ENCODE assay signal across 37 cellular contexts in genomic region chr3:146371902-146372301, GRCh38.
"Had no signal": no experiment of that assay in that cellular context is flagged by ENCODE, and none has a peak within 500 bp of the region (broad histone marks: within the 10 kb centered on the region; RNA-seq: fewer than 3 reads in every experiment).

No MANE protein-coding gene starts in this region.

- DNase-seq: activated B cell treated with CpG ODN at 0.5 μM for 24 hours; activated CD4-positive, alpha-beta memory T cell treated with anti-CD3 and anti-CD28 coated beads for 36 hours; activated CD4-positive, alpha-beta T cell treated with anti-CD3 and anti-CD28 coated beads for 4 hours; activated CD4-positive, alpha-beta T cell treated with anti-CD3 and anti-CD28 coated beads, Interleukin-2, amount 10 ng/mL, durations not matched to agents 24 days and 14 days; activated CD4-positive, alpha-beta T cell treated with anti-CD3 and anti-CD28 coated beads, Interleukin-2, amount 50 U/mL, for 1 hour; activated CD4-positive, alpha-beta T cell treated with anti-CD3 and anti-CD28 coated beads, Interleukin-2, amount 50 U/mL, for 4 hours; activated CD4-positive, CD25-positive, alpha-beta regulatory T cell treated with anti-CD3 and anti-CD28 coated beads, Interleukin-2, amount 50 U/mL, for 72 hours; activated CD8-positive, alpha-beta memory T cell treated with anti-CD3 and anti-CD28 coated beads, Interleukin-2, amount 50 U/mL, for 4 hours; activated CD8-positive, alpha-beta T cell treated with anti-CD3 and anti-CD28 coated beads for 36 hours; activated effector memory CD4-positive, alpha-beta T cell treated with anti-CD3 and anti-CD28 coated beads, Interleukin-2, amount 50 U/mL, for 16 hours; activated gamma-delta T cell treated with Interleukin-2 at 50 U/mL for 16 hours; activated naive CD4-positive, alpha-beta T cell; activated naive CD4-positive, alpha-beta T cell treated with anti-CD3 and anti-CD28 coated beads for 36 hours; activated naive CD4-positive, alpha-beta T cell treated with anti-CD3 and anti-CD28 coated beads, Interleukin-2, amount 50 U/mL, for 16 hours; activated naive CD8-positive, alpha-beta T cell treated with anti-CD3 and anti-CD28 coated beads for 36 hours; activated T-cell treated with anti-CD3 and anti-CD28 coated beads for 4 hours; activated T-cell treated with anti-CD3 and anti-CD28 coated beads, Interleukin-2, amount 50 U/mL, for 1 hour; activated T-cell treated with anti-CD3 and anti-CD28 coated beads, Interleukin-2, amount 50 U/mL, for 4 hours; activated T-cell treated with anti-CD3 and anti-CD28 coated beads, Interleukin-2, amount 50 U/mL, for 72 hours; adrenal gland; amniotic stem cell; aorta; body of pancreas; brain microvascular endothelial cell; central memory CD4-positive, alpha-beta T cell; T-helper 1 cell; T-helper 2 cell; T-helper 9 cell had no signal

- H3K4me1 ChIP-seq: adrenal gland, body of pancreas, breast epithelium had no signal

- H3K36me3 Mint-ChIP-seq: activated CD4-positive, alpha-beta memory T cell treated with anti-CD3 and anti-CD28 coated beads for 36 hours; activated naive CD8-positive, alpha-beta T cell treated with anti-CD3 and anti-CD28 coated beads for 36 hours had no signal

- H3K4me1 Mint-ChIP-seq: activated B cell treated with CpG ODN at 0.5 μM for 24 hours; activated CD4-positive, alpha-beta T cell treated with anti-CD3 and anti-CD28 coated beads, Interleukin-2, amount 10 ng/mL, durations not matched to agents 24 days and 14 days; activated naive CD8-positive, alpha-beta T cell treated with anti-CD3 and anti-CD28 coated beads for 36 hours; activated T-helper 17 cell treated with anti-CD3 and anti-CD28 coated beads, Interleukin-2, amount 50 U/mL, for 72 hours had no signal

- H3K9me3 ChIP-seq: adrenal gland, body of pancreas had no signal

- ATAC-seq: activated CD8-positive, alpha-beta T cell treated with anti-CD3 and anti-CD28 coated beads for 36 hours; activated naive CD4-positive, alpha-beta T cell treated with anti-CD3 and anti-CD28 coated beads, Interleukin-2, amount 50 U/mL, for 72 hours; activated T-cell treated with anti-CD3 and anti-CD28 coated beads, Interleukin-2, amount 50 U/mL, for 4 hours; activated T-cell treated with anti-CD3 and anti-CD28 coated beads, Interleukin-2, amount 50 U/mL, for 72 hours; activated T-helper 17 cell treated with anti-CD3 and anti-CD28 coated beads, Interleukin-2, amount 50 U/mL, for 72 hours; body of pancreas had no signal

- H3K27me3 ChIP-seq: adrenal gland, body of pancreas, brain microvascular endothelial cell, breast epithelium had no signal

- FAIRE-seq: astrocyte, TTC549 had no signal

- H3K27me3 Mint-ChIP-seq: activated CD4-positive, alpha-beta memory T cell treated with anti-CD3 and anti-CD28 coated beads for 36 hours had no signal

- H3K36me3 ChIP-seq: adrenal gland, brain microvascular endothelial cell, breast epithelium had no signal

- H3K4me3 ChIP-seq: adrenal gland, body of pancreas, breast epithelium had no signal

- H3K4me3 Mint-ChIP-seq: activated B cell treated with CpG ODN at 0.5 μM for 24 hours; activated CD4-positive, alpha-beta memory T cell treated with anti-CD3 and anti-CD28 coated beads for 36 hours; activated CD4-positive, alpha-beta T cell treated with anti-CD3 and anti-CD28 coated beads, Interleukin-2, amount 10 ng/mL, durations not matched to agents 24 days and 14 days; activated CD8-positive, alpha-beta T cell treated with anti-CD3 and anti-CD28 coated beads for 36 hours; activated naive CD4-positive, alpha-beta T cell treated with anti-CD3 and anti-CD28 coated beads for 36 hours; activated naive CD8-positive, alpha-beta T cell treated with anti-CD3 and anti-CD28 coated beads for 36 hours; activated T-cell treated with anti-CD3 and anti-CD28 coated beads, Interleukin-2, amount 50 U/mL, for 4 hours; activated T-cell treated with anti-CD3 and anti-CD28 coated beads, Interleukin-2, amount 50 U/mL, for 72 hours; activated T-helper 1 cell treated with anti-CD3 and anti-CD28 coated beads, Interleukin-12 subunit alpha, Interleukin-12 subunit beta, Interleukin-2, Interleukin-4 antibody, amounts not matched to agents 30 ng/mL and 10 ng/mL and 1 ng/mL, durations not matched to agents 14 hours and 24 hours and 36 hours; activated T-helper 17 cell treated with anti-CD3 and anti-CD28 coated beads, Interleukin-2, amount 50 U/mL, for 72 hours; T-helper 1 cell treated with Interleukin-12 subunit alpha and Interleukin-12 subunit beta and Interleukin-4 antibody, amounts not matched to agents 30 μg/mL and 1 μg/mL, for 36 hours; T-helper 2 cell treated with Interferon-gamma antibody and Interleukin-4, amounts not matched to agents 5 μg/mL and 100 μg/mL, for 36 hours had no signal

- H3K27ac Mint-ChIP-seq: activated B cell treated with CpG ODN at 0.5 μM for 24 hours; activated CD4-positive, alpha-beta memory T cell treated with anti-CD3 and anti-CD28 coated beads for 36 hours; activated CD4-positive, alpha-beta T cell treated with anti-CD3 and anti-CD28 coated beads, Interleukin-2, amount 10 ng/mL, durations not matched to agents 24 days and 14 days; activated CD8-positive, alpha-beta T cell treated with anti-CD3 and anti-CD28 coated beads for 36 hours; activated naive CD4-positive, alpha-beta T cell treated with anti-CD3 and anti-CD28 coated beads for 36 hours; activated naive CD4-positive, alpha-beta T cell treated with anti-CD3 and anti-CD28 coated beads, Interleukin-2, amount 50 U/mL, for 72 hours; activated naive CD8-positive, alpha-beta T cell treated with anti-CD3 and anti-CD28 coated beads for 36 hours; activated T-cell treated with anti-CD3 and anti-CD28 coated beads, Interleukin-2, amount 50 U/mL, for 72 hours; activated T-helper 1 cell treated with anti-CD3 and anti-CD28 coated beads, Interleukin-12 subunit alpha, Interleukin-12 subunit beta, Interleukin-2, Interleukin-4 antibody, amounts not matched to agents 30 ng/mL and 10 ng/mL and 1 ng/mL, durations not matched to agents 14 hours and 24 hours and 36 hours; activated T-helper 17 cell treated with anti-CD3 and anti-CD28 coated beads, Interleukin-2, amount 50 U/mL, for 72 hours; T-helper 1 cell treated with Interleukin-12 subunit alpha and Interleukin-12 subunit beta and Interleukin-4 antibody, amounts not matched to agents 30 μg/mL and 1 μg/mL, for 36 hours; T-helper 2 cell treated with Interferon-gamma antibody and Interleukin-4, amounts not matched to agents 5 μg/mL and 100 μg/mL, for 36 hours had no signal

- H3K9me3 Mint-ChIP-seq: activated CD4-positive, alpha-beta T cell treated with anti-CD3 and anti-CD28 coated beads, Interleukin-2, amount 10 ng/mL, durations not matched to agents 24 days and 14 days; T-helper 1 cell treated with Interleukin-12 subunit alpha and Interleukin-12 subunit beta and Interleukin-4 antibody, amounts not matched to agents 30 μg/mL and 1 μg/mL, for 36 hours; T-helper 2 cell treated with Interferon-gamma antibody and Interleukin-4, amounts not matched to agents 5 μg/mL and 100 μg/mL, for 36 hours had no signal

- H3K27ac ChIP-seq: adrenal gland, body of pancreas, brain microvascular endothelial cell, breast epithelium, VCaP had no signal
